8 cellular contexts compared by ENCODE assay signal in genomic region chr3:167032267-167032876, GRCh38.
DNase-seq lines count a peak whose midpoint lies in the region; ATAC-seq and TF ChIP-seq lines count a peak whose summit lies in the region.

No MANE protein-coding gene starts in this region.

- H3K27ac ChIP-seq in PC-3 (ENCODE audit: low read length) = no peak overlapping the region

- H3K79me2 ChIP-seq in PC-3 (ENCODE audit: low read length) = no peaks in the 10 kb centered on the region

- intact Hi-C loops in Calu3 (cut with micrococcal nuclease; ENCODE audit: unreplicated experiment) = loop anchor here (1.0 to 5.0 kb wide), 7 partner anchors 130 to 1825 kb away; no protein-coding TSS in a partner anchor
- intact Hi-C loops in PC-3 (cut with micrococcal nuclease) = loop anchor here (1.0 to 10.0 kb wide), 9 partner anchors 119 to 1778 kb away; no protein-coding TSS in a partner anchor

- no peak overlapping the region for H3K27ac Mint-ChIP-seq in Calu3 (ENCODE audit: unreplicated experiment)
- H3K27ac Mint-ChIP-seq in stimulated activated memory B cell treated with anti-CD40 and anti-IgM and Interleukin-4, amounts not matched to agents 10 μg/mL and 1 μg/mL and 100 μg/mL, for 72 hours = no peak overlapping the region

- TF ChIP-seq CTCF in Calu3 (IDR thresholded peaks at IDR 0.05; ENCODE audit: unreplicated experiment) (peak; percentile 57), PC-3 (conservative IDR thresholded peaks at IDR 0.05; ENCODE audit: low read depth, low read length) (peak; percentile 85), fibroblast of pulmonary artery (IDR thresholded peaks at IDR 0.05; ENCODE audit: low read length, missing control alignments) (peak; percentile 42)

- H3F3A ChIP-seq in PC-3 (ENCODE audit: low read length, unreplicated experiment) = no peaks in the 10 kb centered on the region

- no TSS peak for BruUV-seq in Calu3 (replicated peaks; lab: Mats Ljungman, UMichigan)
- BruUV-seq in PC-3 (replicated peaks; lab: Mats Ljungman, UMichigan) = no TSS peak

- H3K27me3 Mint-ChIP-seq in Calu3 (ENCODE audit: unreplicated experiment) = no peaks in the 10 kb centered on the region
- no peaks in the 10 kb centered on the region for H3K27me3 Mint-ChIP-seq in stimulated activated memory B cell treated with anti-CD40 and anti-IgM and Interleukin-4, amounts not matched to agents 10 μg/mL and 1 μg/mL and 100 μg/mL, for 72 hours

- peak overlapping the region; percentile 41 for H2AFZ ChIP-seq in PC-3 (ENCODE audit: low read length)

- H3K4me3 Mint-ChIP-seq in Calu3 (ENCODE audit: low read depth, unreplicated experiment) = no peak overlapping the region
- H3K4me3 Mint-ChIP-seq in stimulated activated memory B cell treated with anti-CD40 and anti-IgM and Interleukin-4, amounts not matched to agents 10 μg/mL and 1 μg/mL and 100 μg/mL, for 72 hours = no peak overlapping the region

- peak; percentile 73 for ATAC-seq in PC-3
- ATAC-seq in stimulated activated memory B cell treated with anti-CD40 and anti-IgM and Interleukin-4, amounts not matched to agents 10 μg/mL and 1 μg/mL and 100 μg/mL, for 72 hours = no peak
- no peak for ATAC-seq in HG02840 (IDR thresholded peaks at IDR 0.05; ENCODE audit: low FRiP score, unreplicated experiment)
- ATAC-seq in HG02759 (IDR thresholded peaks at IDR 0.05; ENCODE audit: unreplicated experiment) = no peak

- no peaks in the 10 kb centered on the region for H3K9me3 Mint-ChIP-seq in Calu3 (ENCODE audit: low read depth, unreplicated experiment)
- peaks cover 3% of the 10 kb centered on the region for H3K9me3 Mint-ChIP-seq in stimulated activated memory B cell treated with anti-CD40 and anti-IgM and Interleukin-4, amounts not matched to agents 10 μg/mL and 1 μg/mL and 100 μg/mL, for 72 hours

- no peaks in the 10 kb centered on the region for H3K27me3 ChIP-seq in PC-3 (ENCODE audit: low read length)

- H3K36me3 Mint-ChIP-seq in Calu3 (ENCODE audit: insufficient read depth, unreplicated experiment) = no peaks in the 10 kb centered on the region
- no peaks in the 10 kb centered on the region for H3K36me3 Mint-ChIP-seq in stimulated activated memory B cell treated with anti-CD40 and anti-IgM and Interleukin-4, amounts not matched to agents 10 μg/mL and 1 μg/mL and 100 μg/mL, for 72 hours

- H3K4me3 ChIP-seq in PC-3 (ENCODE audit: low read length) (no peak overlapping the region), fibroblast of pulmonary artery (replicated peaks; ENCODE audit: low read depth, low read length) (no peak overlapping the region)

- no peaks in the 10 kb centered on the region for H3K9me2 ChIP-seq in PC-3 (replicated peaks; ENCODE audit: low read length)

- H3K9me3 ChIP-seq in PC-3 (ENCODE audit: low read length) = no peaks in the 10 kb centered on the region

- H3K4me1 ChIP-seq in PC-3 (ENCODE audit: insufficient read depth, low read length) = no peaks in the 10 kb centered on the region

- CTCF ChIA-PET in Calu3 (lab: Charles Lee) (interaction anchor here (0.5 to 1.0 kb wide), 11 partner anchors 65 to 1826 kb away, joined by 3 to 4 read pairs (median 3); no protein-coding TSS in a partner anchor), PC-3 (lab: Charles Lee) (interaction anchor here (0.5 to 1.3 kb wide), 12 partner anchors 66 to 1177 kb away, joined by 3 to 9 read pairs (median 4); no protein-coding TSS in a partner anchor)

- no peaks in the 10 kb centered on the region for H4K20me1 ChIP-seq in PC-3 (ENCODE audit: low read length)

- H3K4me1 Mint-ChIP-seq in Calu3 (ENCODE audit: low read depth, unreplicated experiment) = peaks cover 14% of the 10 kb centered on the region
- no peaks in the 10 kb centered on the region for H3K4me1 Mint-ChIP-seq in stimulated activated memory B cell treated with anti-CD40 and anti-IgM and Interleukin-4, amounts not matched to agents 10 μg/mL and 1 μg/mL and 100 μg/mL, for 72 hours

- H3K9ac ChIP-seq in PC-3 (ENCODE audit: low read length) = no peak overlapping the region

- DNase-seq in Calu3 (peak; percentile 56), HuH-7.5 (ENCODE audit: low spot score) (peak; percentile 3), PC-3 (peak; percentile 83), fibroblast of pulmonary artery (ENCODE audit: low read depth) (peak; percentile 70), stromal cell of bone marrow (ENCODE audit: low read depth) (peak; percentile 27)

- H3K4me2 ChIP-seq in PC-3 (ENCODE audit: low read length) = no peak overlapping the region

- no peaks in the 10 kb centered on the region for H3K36me3 ChIP-seq in PC-3 (ENCODE audit: low read depth, low read length)

- POLR2A ChIA-PET in PC-3 (lab: Charles Lee; ENCODE audit: unreplicated experiment) = interaction anchor here (0.6 kb wide), 1 partner anchor 539 kb away, joined by 5 read pairs; no protein-coding TSS in a partner anchor

Comparison
In these comparisons a context has a peak if more than half of its experiments do, and no peak if none do; other contexts are left out.
1. DNase-seq: peak in every context shown above with its lines; median percentile 83 in PC-3; 70 in fibroblast of pulmonary artery; 56 in Calu3; 27 in stromal cell of bone marrow; 3 in HuH-7.5.